In the genomic region with DNA sequence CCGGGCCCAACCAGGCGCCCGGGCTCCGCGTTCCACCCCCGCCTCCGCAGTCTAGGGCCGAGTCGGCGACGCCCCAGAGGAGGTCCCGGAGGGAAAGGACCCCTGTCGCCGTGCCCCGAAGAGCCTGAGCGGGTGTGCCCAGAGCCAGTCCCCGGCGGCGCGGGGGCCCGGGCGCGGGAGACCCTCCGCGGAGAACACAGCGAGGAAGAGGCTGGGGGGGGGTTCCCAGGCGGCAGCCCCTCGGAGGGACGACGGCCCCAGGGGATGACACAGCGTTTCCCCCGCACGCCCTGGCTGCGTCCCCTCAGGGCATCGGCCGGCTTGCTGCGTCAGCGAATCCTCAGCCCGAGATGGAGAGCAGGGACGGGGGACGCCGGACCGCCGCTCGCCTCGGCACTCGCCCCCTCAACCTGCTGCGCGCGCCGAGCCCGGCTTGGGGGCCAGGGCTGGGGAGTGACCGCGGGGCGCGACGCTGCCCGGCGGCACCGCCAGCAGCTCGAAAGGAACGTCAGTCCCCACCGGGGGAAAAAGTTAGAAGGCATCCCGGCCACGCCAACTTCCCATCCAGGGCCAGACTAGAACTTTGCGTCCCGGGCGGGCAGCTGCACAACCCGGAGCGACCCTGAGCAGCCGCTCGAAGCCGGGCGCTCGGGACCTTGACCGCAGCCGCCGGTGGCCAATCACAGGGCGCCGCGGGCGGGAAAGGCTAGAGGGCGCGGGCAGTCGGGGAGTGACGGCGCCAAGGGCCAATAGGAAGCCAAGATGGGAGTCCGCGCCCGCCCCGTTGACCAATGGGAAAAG, we compare ENCODE assay signal across 1 cellular context.
TF ChIP-seq lines count a peak whose summit lies in the region.

No MANE protein-coding gene starts in this region.

TF ChIP-seq in HepG2, 621 proteins besides CTCF, POLR2A, EP300 and RAD21 (continued from another document and continues in another):
- TF ChIP-seq KAT7 (CRISPR knock-in tag; IDR thresholded peaks at IDR 0.05; ENCODE audit: borderline replicate concordance), result peak; percentile 27
- TF ChIP-seq, protein P1, sequence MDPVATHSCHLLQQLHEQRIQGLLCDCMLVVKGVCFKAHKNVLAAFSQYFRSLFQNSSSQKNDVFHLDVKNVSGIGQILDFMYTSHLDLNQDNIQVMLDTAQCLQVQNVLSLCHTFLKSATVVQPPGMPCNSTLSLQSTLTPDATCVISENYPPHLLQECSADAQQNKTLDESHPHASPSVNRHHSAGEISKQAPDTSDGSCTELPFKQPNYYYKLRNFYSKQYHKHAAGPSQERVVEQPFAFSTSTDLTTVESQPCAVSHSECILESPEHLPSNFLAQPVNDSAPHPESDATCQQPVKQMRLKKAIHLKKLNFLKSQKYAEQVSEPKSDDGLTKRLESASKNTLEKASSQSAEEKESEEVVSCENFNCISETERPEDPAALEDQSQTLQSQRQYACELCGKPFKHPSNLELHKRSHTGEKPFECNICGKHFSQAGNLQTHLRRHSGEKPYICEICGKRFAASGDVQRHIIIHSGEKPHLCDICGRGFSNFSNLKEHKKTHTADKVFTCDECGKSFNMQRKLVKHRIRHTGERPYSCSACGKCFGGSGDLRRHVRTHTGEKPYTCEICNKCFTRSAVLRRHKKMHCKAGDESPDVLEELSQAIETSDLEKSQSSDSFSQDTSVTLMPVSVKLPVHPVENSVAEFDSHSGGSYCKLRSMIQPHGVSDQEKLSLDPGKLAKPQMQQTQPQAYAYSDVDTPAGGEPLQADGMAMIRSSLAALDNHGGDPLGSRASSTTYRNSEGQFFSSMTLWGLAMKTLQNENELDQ (CRISPR knock-in tag; IDR thresholded peaks at IDR 0.05; ENCODE audit: borderline replicate concordance), result 0 out of 2 replicates have a peak, but pooled peaks have one; percentile 15
- no peak for TF ChIP-seq NFRKB (IDR thresholded peaks at IDR 0.05)
- TF ChIP-seq, protein P2, sequence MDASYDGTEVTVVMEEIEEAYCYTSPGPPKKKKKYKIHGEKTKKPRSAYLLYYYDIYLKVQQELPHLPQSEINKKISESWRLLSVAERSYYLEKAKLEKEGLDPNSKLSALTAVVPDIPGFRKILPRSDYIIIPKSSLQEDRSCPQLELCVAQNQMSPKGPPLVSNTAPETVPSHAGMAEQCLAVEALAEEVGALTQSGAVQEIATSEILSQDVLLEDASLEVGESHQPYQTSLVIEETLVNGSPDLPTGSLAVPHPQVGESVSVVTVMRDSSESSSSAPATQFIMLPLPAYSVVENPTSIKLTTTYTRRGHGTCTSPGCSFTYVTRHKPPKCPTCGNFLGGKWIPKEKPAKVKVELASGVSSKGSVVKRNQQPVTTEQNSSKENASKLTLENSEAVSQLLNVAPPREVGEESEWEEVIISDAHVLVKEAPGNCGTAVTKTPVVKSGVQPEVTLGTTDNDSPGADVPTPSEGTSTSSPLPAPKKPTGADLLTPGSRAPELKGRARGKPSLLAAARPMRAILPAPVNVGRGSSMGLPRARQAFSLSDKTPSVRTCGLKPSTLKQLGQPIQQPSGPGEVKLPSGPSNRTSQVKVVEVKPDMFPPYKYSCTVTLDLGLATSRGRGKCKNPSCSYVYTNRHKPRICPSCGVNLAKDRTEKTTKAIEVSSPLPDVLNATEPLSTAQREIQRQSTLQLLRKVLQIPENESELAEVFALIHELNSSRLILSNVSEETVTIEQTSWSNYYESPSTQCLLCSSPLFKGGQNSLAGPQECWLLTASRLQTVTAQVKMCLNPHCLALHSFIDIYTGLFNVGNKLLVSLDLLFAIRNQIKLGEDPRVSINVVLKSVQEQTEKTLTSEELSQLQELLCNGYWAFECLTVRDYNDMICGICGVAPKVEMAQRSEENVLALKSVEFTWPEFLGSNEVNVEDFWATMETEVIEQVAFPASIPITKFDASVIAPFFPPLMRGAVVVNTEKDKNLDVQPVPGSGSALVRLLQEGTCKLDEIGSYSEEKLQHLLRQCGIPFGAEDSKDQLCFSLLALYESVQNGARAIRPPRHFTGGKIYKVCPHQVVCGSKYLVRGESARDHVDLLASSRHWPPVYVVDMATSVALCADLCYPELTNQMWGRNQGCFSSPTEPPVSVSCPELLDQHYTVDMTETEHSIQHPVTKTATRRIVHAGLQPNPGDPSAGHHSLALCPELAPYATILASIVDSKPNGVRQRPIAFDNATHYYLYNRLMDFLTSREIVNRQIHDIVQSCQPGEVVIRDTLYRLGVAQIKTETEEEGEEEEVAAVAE (CRISPR knock-in tag; IDR thresholded peaks at IDR 0.05; ENCODE audit: borderline replicate concordance), result no peak
- TF ChIP-seq, protein P3, sequence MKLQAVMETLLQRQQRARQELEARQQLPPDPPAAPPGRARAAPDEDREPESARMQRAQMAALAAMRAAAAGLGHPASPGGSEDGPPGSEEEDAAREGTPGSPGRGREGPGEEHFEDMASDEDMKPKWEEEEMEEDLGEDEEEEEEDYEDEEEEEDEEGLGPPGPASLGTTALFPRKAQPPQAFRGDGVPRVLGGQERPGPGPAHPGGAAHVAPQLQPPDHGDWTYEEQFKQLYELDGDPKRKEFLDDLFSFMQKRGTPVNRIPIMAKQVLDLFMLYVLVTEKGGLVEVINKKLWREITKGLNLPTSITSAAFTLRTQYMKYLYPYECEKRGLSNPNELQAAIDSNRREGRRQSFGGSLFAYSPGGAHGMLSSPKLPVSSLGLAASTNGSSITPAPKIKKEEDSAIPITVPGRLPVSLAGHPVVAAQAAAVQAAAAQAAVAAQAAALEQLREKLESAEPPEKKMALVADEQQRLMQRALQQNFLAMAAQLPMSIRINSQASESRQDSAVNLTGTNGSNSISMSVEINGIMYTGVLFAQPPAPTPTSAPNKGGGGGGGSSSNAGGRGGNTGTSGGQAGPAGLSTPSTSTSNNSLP (IDR thresholded peaks at IDR 0.05; ENCODE audit: low read depth, low read length), result no peak
- TF ChIP-seq ZBTB21 (CRISPR knock-in tag; IDR thresholded peaks at IDR 0.05), result no peak
- TF ChIP-seq SMARCC2 (IDR thresholded peaks at IDR 0.05), result no peak
- no peak for TF ChIP-seq BHLHE40 (IDR thresholded peaks at IDR 0.05; ENCODE audit: low read length)
- TF ChIP-seq ZNF773 (CRISPR knock-in tag; IDR thresholded peaks at IDR 0.05; ENCODE audit: borderline replicate concordance), result peak; percentile 51; the same call in 1 of the 2 replicates
- peak; percentile 65; the same call in 1 of the 2 replicates for TF ChIP-seq FOXJ3 (CRISPR knock-in tag; IDR thresholded peaks at IDR 0.05; ENCODE audit: borderline replicate concordance)
- TF ChIP-seq, protein P4, sequence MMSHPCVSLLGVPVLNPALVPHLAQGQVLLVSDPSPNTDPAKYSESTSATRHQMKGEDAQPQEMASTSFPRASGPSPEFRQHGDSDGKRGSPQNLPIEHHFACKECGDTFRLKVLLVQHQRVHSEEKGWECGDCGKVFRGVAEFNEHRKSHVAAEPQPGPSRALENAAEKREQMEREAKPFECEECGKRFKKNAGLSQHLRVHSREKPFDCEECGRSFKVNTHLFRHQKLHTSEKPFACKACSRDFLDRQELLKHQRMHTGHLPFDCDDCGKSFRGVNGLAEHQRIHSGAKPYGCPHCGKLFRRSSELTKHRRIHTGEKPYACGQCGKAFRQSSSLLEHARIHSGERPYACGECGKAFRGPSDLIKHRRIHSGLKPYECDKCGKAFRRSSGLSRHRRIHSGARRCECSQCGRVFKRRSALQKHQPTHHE (CRISPR knock-in tag; IDR thresholded peaks at IDR 0.05; ENCODE audit: borderline replicate concordance), result peak; percentile 81; the same call in 1 of the 2 replicates
- TF ChIP-seq NFIB (CRISPR knock-in tag; IDR thresholded peaks at IDR 0.05; ENCODE audit: borderline replicate concordance), result no peak
- TF ChIP-seq TP53 (CRISPR knock-in tag; conservative IDR thresholded peaks at IDR 0.05), result no peak; the same call in 1 of the 2 replicates
- TF ChIP-seq, protein P5, sequence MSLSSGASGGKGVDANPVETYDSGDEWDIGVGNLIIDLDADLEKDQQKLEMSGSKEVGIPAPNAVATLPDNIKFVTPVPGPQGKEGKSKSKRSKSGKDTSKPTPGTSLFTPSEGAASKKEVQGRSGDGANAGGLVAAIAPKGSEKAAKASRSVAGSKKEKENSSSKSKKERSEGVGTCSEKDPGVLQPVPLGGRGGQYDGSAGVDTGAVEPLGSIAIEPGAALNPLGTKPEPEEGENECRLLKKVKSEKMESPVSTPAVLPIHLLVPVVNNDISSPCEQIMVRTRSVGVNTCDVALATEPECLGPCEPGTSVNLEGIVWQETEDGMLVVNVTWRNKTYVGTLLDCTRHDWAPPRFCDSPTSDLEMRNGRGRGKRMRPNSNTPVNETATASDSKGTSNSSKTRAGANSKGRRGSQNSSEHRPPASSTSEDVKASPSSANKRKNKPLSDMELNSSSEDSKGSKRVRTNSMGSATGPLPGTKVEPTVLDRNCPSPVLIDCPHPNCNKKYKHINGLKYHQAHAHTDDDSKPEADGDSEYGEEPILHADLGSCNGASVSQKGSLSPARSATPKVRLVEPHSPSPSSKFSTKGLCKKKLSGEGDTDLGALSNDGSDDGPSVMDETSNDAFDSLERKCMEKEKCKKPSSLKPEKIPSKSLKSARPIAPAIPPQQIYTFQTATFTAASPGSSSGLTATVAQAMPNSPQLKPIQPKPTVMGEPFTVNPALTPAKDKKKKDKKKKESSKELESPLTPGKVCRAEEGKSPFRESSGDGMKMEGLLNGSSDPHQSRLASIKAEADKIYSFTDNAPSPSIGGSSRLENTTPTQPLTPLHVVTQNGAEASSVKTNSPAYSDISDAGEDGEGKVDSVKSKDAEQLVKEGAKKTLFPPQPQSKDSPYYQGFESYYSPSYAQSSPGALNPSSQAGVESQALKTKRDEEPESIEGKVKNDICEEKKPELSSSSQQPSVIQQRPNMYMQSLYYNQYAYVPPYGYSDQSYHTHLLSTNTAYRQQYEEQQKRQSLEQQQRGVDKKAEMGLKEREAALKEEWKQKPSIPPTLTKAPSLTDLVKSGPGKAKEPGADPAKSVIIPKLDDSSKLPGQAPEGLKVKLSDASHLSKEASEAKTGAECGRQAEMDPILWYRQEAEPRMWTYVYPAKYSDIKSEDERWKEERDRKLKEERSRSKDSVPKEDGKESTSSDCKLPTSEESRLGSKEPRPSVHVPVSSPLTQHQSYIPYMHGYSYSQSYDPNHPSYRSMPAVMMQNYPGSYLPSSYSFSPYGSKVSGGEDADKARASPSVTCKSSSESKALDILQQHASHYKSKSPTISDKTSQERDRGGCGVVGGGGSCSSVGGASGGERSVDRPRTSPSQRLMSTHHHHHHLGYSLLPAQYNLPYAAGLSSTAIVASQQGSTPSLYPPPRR (CRISPR knock-in tag; IDR thresholded peaks at IDR 0.05; ENCODE audit: borderline replicate concordance), result peak; percentile 34; the same call in 1 of the 2 replicates
- TF ChIP-seq ZSCAN21 (CRISPR knock-in tag; IDR thresholded peaks at IDR 0.05; ENCODE audit: borderline replicate concordance), result peak; percentile 73; the same call in 1 of the 2 replicates
- TF ChIP-seq CC2D1A (CRISPR knock-in tag; IDR thresholded peaks at IDR 0.05), result peak; percentile 91; the same call in 1 of the 2 replicates
- TF ChIP-seq ZNF577 (CRISPR knock-in tag; IDR thresholded peaks at IDR 0.05; ENCODE audit: borderline replicate concordance, low read depth), result no peak
- TF ChIP-seq, protein P6, sequence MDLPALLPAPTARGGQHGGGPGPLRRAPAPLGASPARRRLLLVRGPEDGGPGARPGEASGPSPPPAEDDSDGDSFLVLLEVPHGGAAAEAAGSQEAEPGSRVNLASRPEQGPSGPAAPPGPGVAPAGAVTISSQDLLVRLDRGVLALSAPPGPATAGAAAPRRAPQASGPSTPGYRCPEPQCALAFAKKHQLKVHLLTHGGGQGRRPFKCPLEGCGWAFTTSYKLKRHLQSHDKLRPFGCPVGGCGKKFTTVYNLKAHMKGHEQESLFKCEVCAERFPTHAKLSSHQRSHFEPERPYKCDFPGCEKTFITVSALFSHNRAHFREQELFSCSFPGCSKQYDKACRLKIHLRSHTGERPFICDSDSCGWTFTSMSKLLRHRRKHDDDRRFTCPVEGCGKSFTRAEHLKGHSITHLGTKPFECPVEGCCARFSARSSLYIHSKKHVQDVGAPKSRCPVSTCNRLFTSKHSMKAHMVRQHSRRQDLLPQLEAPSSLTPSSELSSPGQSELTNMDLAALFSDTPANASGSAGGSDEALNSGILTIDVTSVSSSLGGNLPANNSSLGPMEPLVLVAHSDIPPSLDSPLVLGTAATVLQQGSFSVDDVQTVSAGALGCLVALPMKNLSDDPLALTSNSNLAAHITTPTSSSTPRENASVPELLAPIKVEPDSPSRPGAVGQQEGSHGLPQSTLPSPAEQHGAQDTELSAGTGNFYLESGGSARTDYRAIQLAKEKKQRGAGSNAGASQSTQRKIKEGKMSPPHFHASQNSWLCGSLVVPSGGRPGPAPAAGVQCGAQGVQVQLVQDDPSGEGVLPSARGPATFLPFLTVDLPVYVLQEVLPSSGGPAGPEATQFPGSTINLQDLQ (CRISPR knock-in tag; IDR thresholded peaks at IDR 0.05), result no peak; the same call in 1 of the 2 replicates
- peak; percentile 77; the same call in 1 of the 2 replicates for TF ChIP-seq ZNF678 (CRISPR knock-in tag; IDR thresholded peaks at IDR 0.05)
- TF ChIP-seq, protein P7, sequence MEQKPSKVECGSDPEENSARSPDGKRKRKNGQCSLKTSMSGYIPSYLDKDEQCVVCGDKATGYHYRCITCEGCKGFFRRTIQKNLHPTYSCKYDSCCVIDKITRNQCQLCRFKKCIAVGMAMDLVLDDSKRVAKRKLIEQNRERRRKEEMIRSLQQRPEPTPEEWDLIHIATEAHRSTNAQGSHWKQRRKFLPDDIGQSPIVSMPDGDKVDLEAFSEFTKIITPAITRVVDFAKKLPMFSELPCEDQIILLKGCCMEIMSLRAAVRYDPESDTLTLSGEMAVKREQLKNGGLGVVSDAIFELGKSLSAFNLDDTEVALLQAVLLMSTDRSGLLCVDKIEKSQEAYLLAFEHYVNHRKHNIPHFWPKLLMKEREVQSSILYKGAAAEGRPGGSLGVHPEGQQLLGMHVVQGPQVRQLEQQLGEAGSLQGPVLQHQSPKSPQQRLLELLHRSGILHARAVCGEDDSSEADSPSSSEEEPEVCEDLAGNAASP (CRISPR knock-in tag; IDR thresholded peaks at IDR 0.05; ENCODE audit: borderline replicate concordance), result peak; percentile 70; the same call in 1 of the 2 replicates
- no peak; the same call in 1 of the 2 replicates for TF ChIP-seq HOXA9 (CRISPR knock-in tag; IDR thresholded peaks at IDR 0.05; ENCODE audit: borderline replicate concordance)
- no peak; the same call in 1 of the 2 replicates for TF ChIP-seq ZNF331 (CRISPR knock-in tag; IDR thresholded peaks at IDR 0.05)
- peak; percentile 70; the same call in 1 of the 2 replicates for TF ChIP-seq TBP (CRISPR knock-in tag; IDR thresholded peaks at IDR 0.05)
- TF ChIP-seq, protein P8, sequence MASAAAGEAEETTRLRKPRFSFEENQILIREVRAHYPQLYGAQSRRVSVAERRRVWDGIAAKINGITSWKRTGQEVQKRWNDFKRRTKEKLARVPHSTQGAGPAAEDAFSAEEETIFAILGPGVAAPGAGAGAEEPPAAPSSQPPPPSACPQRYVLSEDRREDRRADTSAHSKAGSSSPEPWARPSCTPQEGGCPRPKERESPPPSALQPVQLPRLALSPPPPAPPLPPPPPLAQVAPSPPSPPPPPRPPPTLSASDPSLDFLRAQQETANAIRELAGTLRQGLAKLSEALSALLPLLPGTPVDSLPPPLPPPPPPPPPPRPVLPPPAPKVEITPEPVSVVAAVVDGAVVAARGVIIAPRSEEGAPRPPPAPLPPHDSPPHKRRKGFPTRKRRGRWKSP (CRISPR knock-in tag; IDR thresholded peaks at IDR 0.05), result no peak; the same call in none of the 2 replicates
